Comparison of ENCODE assay signal across 23 cellular contexts in genomic region chr5:76528547-76529334, GRCh38.
A peak's percentile ranks its signal among the peaks of the same experiment; 100 is the strongest.
DNase-seq lines count a peak whose midpoint lies in the region; ATAC-seq, FAIRE-seq and TF ChIP-seq lines count a peak whose summit lies in the region.
"Had no signal": no experiment of that assay in that cellular context is flagged by ENCODE, and none has a peak within 500 bp of the region (broad histone marks: within the 10 kb centered on the region; RNA-seq: fewer than 3 reads in every experiment).

No MANE protein-coding gene starts in this region.

- TF ChIP-seq POLR2A in H54 (IDR thresholded peaks at IDR 0.05; ENCODE audit: low read depth, low read length), result no peak

- no peak overlapping the region for H3K4me3 Mint-ChIP-seq in activated CD4-positive, alpha-beta T cell treated with anti-CD3 and anti-CD28 coated beads, Interleukin-2, amount 10 ng/mL, durations not matched to agents 24 days and 14 days
- no peak overlapping the region for H3K4me3 Mint-ChIP-seq in CD8-positive, alpha-beta T cell
- peak overlapping the region in 3 of 5 donors; percentile 5 to 23 (median 11) for H3K4me3 Mint-ChIP-seq in immature natural killer cell
- H3K4me3 Mint-ChIP-seq: H9 had no signal

- no peak overlapping the region for H3K4me3 ChIP-seq in CD8-positive, alpha-beta T cell (ENCODE audit: low read depth, low read length)
- H3K4me3 ChIP-seq: BLaER1 treated with 17β-estradiol and CSF1 and Interleukin-3, amounts not matched to agents 10 nM and 100 nM; esophagus squamous epithelium; SJSA1; spleen had no signal

- no peaks in the 10 kb centered on the region for H3K36me3 ChIP-seq in CD8-positive, alpha-beta T cell (ENCODE audit: insufficient read depth, low read length)
- H3K36me3 ChIP-seq: brain microvascular endothelial cell, esophagus squamous epithelium, SJSA1, spleen had no signal

- H3K27ac Mint-ChIP-seq in activated CD4-positive, alpha-beta T cell treated with anti-CD3 and anti-CD28 coated beads, Interleukin-2, amount 10 ng/mL, durations not matched to agents 24 days and 14 days, result peak overlapping the region; percentile 30
- H3K27ac Mint-ChIP-seq in CD8-positive, alpha-beta T cell, result peak overlapping the region; percentile 0
- peak overlapping the region; percentile 43 to 81 (median 61) for H3K27ac Mint-ChIP-seq in immature natural killer cell
- H3K27ac Mint-ChIP-seq: H9 had no signal

- no peak for TF ChIP-seq CTCF in CD8-positive, alpha-beta T cell (IDR thresholded peaks at IDR 0.05)

- peaks cover 46% of the 10 kb centered on the region for H3K4me1 Mint-ChIP-seq in activated CD4-positive, alpha-beta T cell treated with anti-CD3 and anti-CD28 coated beads, Interleukin-2, amount 10 ng/mL, durations not matched to agents 24 days and 14 days
- peaks cover 76% of the 10 kb centered on the region for H3K4me1 Mint-ChIP-seq in CD8-positive, alpha-beta T cell (ENCODE audit: low read depth)
- peaks cover 85 to 100% of the 10 kb centered on the region in 2 donors for H3K4me1 Mint-ChIP-seq in immature natural killer cell

- peaks cover 18% of the 10 kb centered on the region for H3K36me3 Mint-ChIP-seq in activated CD4-positive, alpha-beta T cell treated with anti-CD3 and anti-CD28 coated beads, Interleukin-2, amount 10 ng/mL, durations not matched to agents 24 days and 14 days (ENCODE audit: low read depth)
- H3K36me3 Mint-ChIP-seq in CD8-positive, alpha-beta T cell, result peaks cover 4% of the 10 kb centered on the region
- H3K36me3 Mint-ChIP-seq in immature natural killer cell, result no peaks in the 10 kb centered on the region

- POLR2A ChIA-PET in CD8-positive, alpha-beta T cell (lab: Charles Lee), result no interaction called here

- peaks cover 4% of the 10 kb centered on the region for H3K9me3 Mint-ChIP-seq in activated CD4-positive, alpha-beta T cell treated with anti-CD3 and anti-CD28 coated beads, Interleukin-2, amount 10 ng/mL, durations not matched to agents 24 days and 14 days
- H3K9me3 Mint-ChIP-seq in CD8-positive, alpha-beta T cell, result peaks cover 4% of the 10 kb centered on the region
- H3K9me3 Mint-ChIP-seq in immature natural killer cell, result no peaks in the 10 kb centered on the region

- no peaks in the 10 kb centered on the region for H3K27me3 Mint-ChIP-seq in activated CD4-positive, alpha-beta T cell treated with anti-CD3 and anti-CD28 coated beads, Interleukin-2, amount 10 ng/mL, durations not matched to agents 24 days and 14 days
- no peaks in the 10 kb centered on the region for H3K27me3 Mint-ChIP-seq in CD8-positive, alpha-beta T cell (ENCODE audit: low read depth)
- peaks cover 0 to 3% (median 2%) of the 10 kb centered on the region in 3 donors for H3K27me3 Mint-ChIP-seq in immature natural killer cell (ENCODE audit: low read depth in 3 of 3)

- H3K27ac ChIP-seq in CD8-positive, alpha-beta T cell (ENCODE audit: low read depth, low read length), result no peak overlapping the region
- H3K27ac ChIP-seq: BLaER1 treated with 17β-estradiol and CSF1 and Interleukin-3, amounts not matched to agents 10 nM and 100 nM; brain microvascular endothelial cell; esophagus squamous epithelium; SJSA1; spleen had no signal

- no peak for ATAC-seq in CD8-positive, alpha-beta T cell
- ATAC-seq in SK-N-SH treated with all-trans-retinoic acid at 6 μM for 48 hours, result no peak

- DNase-seq in activated CD4-positive, alpha-beta T cell treated with anti-CD3 and anti-CD28 coated beads, Interleukin-2, amount 10 ng/mL, durations not matched to agents 24 days and 14 days, result no peak
- DNase-seq in activated CD4-positive, alpha-beta T cell treated with anti-CD3 and anti-CD28 coated beads for 1 hour, result no peak
- no peak for DNase-seq in CD8-positive, alpha-beta T cell
- DNase-seq in immature natural killer cell (no peak), inferior parietal cortex (ENCODE audit: extremely low spot score) (no peak), H54 (ENCODE audit: insufficient read length, low spot score) (no peak)
- DNase-seq in stimulated activated naive CD4-positive, alpha-beta T cell (lab: John Stamatoyannopoulos, UW), result no peak
- DNase-seq: ACHN; activated CD4-positive, CD25-positive, alpha-beta regulatory T cell; effector memory CD4-positive, alpha-beta T cell; esophagus squamous epithelium; GDM1; H9; NCI-H1048; NCI-H187 treated with DMSO at 0.1 percent for 48 hours; spleen; T1000 had no signal

- no peak for FAIRE-seq in H54 (lab: Jason Lieb, UNC)
- FAIRE-seq: RCC 7860, urothelium cell line had no signal

- intact Hi-C loops in activated CD4-positive, alpha-beta T cell treated with anti-CD3 and anti-CD28 coated beads, Interleukin-2, amount 10 ng/mL, durations not matched to agents 24 days and 14 days (cut with micrococcal nuclease), result loop anchor here (1.0 to 5.0 kb wide), 2 partner anchors 7 to 36 kb away; no protein-coding TSS in a partner anchor
- intact Hi-C loops in CD8-positive, alpha-beta T cell (cut with DNase I, micrococcal nuclease), result no loop called here

- CTCF ChIA-PET in CD8-positive, alpha-beta T cell (lab: Charles Lee), result interaction anchor here (2.0 kb wide), 1 partner anchor 125 kb away, joined by 4 read pairs; the partner anchor contains the start of gene IQGAP2

- H3K27me3 ChIP-seq in CD8-positive, alpha-beta T cell (ENCODE audit: insufficient read depth, low read length), result no peaks in the 10 kb centered on the region
- H3K27me3 ChIP-seq: BLaER1 treated with 17β-estradiol and CSF1 and Interleukin-3, amounts not matched to agents 10 nM and 100 nM; brain microvascular endothelial cell; esophagus squamous epithelium; spleen had no signal

- H3K9me3 ChIP-seq in CD8-positive, alpha-beta T cell (ENCODE audit: low read length), result no peaks in the 10 kb centered on the region
- H3K9me3 ChIP-seq: esophagus squamous epithelium, SJSA1, spleen had no signal

- H3K4me1 ChIP-seq in CD8-positive, alpha-beta T cell (ENCODE audit: insufficient read depth, low read length), result peaks cover 20% of the 10 kb centered on the region
- H3K4me1 ChIP-seq: esophagus squamous epithelium, SJSA1 had no signal

TF ChIP-seq in SK-N-SH treated with all-trans-retinoic acid at 6 μM for 48 hours, 23 proteins besides CTCF, POLR2A, EP300 and RAD21:
- TF ChIP-seq CSRNP3 (CRISPR knock-in tag; IDR thresholded peaks at IDR 0.05), result 0 out of 2 replicates have a peak, but pooled peaks have one; percentile 28
- no peak for TF ChIP-seq ZFP3 (CRISPR knock-in tag; IDR thresholded peaks at IDR 0.05)
TF ChIP-seq in SK-N-SH treated with all-trans-retinoic acid at 6 μM for 48 hours: peak in this region for 1.

Comparison
In these comparisons a context has a peak if more than half of its experiments do, and no peak if none do; other contexts are left out.
1. H3K27ac Mint-ChIP-seq: peak in every context shown above with its lines; median percentile 61 in immature natural killer cell; 30 in activated CD4-positive, alpha-beta T cell treated with anti-CD3 and anti-CD28 coated beads, Interleukin-2, amount 10 ng/mL, durations not matched to agents 24 days and 14 days; 0 in CD8-positive, alpha-beta T cell.
2. H3K4me3 Mint-ChIP-seq: peak in immature natural killer cell (3 of 5); none in activated CD4-positive, alpha-beta T cell treated with anti-CD3 and anti-CD28 coated beads, Interleukin-2, amount 10 ng/mL, durations not matched to agents 24 days and 14 days (single experiment) and CD8-positive, alpha-beta T cell (single experiment).